In genomic region chr14:103141117-103141796, GRCh38 we compare ENCODE assay signal across 9 cellular contexts. TPM values are rescaled to one million over a fixed set of nuclear protein-coding genes. Genes with fewer than 3 reads are reported as not detected.
DNase-seq lines count a peak whose midpoint lies in the region; ATAC-seq and TF ChIP-seq lines count a peak whose summit lies in the region.
"Had no signal": no experiment of that assay in that cellular context is flagged by ENCODE, and none has a peak within 500 bp of the region (broad histone marks: within the 10 kb centered on the region; RNA-seq: fewer than 3 reads in every experiment).

No MANE protein-coding gene starts in this region.

- H3K36me3 Mint-ChIP-seq in glutamatergic neuron (ENCODE audit: unreplicated experiment), result peaks cover 5% of the 10 kb centered on the region
- H3K36me3 Mint-ChIP-seq in stimulated activated effector memory CD8-positive, alpha-beta T cell treated with anti-CD3 and anti-CD28 coated beads, Interleukin-12 subunit alpha, Interleukin-12 subunit beta, amount 100 ng/mL, for 72 hours, result no peaks in the 10 kb centered on the region

- H3K27ac Mint-ChIP-seq in glutamatergic neuron (ENCODE audit: unreplicated experiment), result peak overlapping the region; percentile 17
- H3K27ac Mint-ChIP-seq in stimulated activated effector memory CD8-positive, alpha-beta T cell treated with anti-CD3 and anti-CD28 coated beads, Interleukin-12 subunit alpha, Interleukin-12 subunit beta, amount 100 ng/mL, for 72 hours, result no peak overlapping the region

- peak overlapping the region; percentile 13 for H3K4me3 Mint-ChIP-seq in glutamatergic neuron (ENCODE audit: unreplicated experiment)
- no peak overlapping the region for H3K4me3 Mint-ChIP-seq in stimulated activated effector memory CD8-positive, alpha-beta T cell treated with anti-CD3 and anti-CD28 coated beads, Interleukin-12 subunit alpha, Interleukin-12 subunit beta, amount 100 ng/mL, for 72 hours

- ATAC-seq in GM19043 (IDR thresholded peaks at IDR 0.05; ENCODE audit: low read depth, unreplicated experiment) (peak; percentile 31), SK-N-SH treated with all-trans-retinoic acid at 6 μM for 48 hours (peak; percentile 32; the same call in 1 of the 3 replicates), GM18873 (IDR thresholded peaks at IDR 0.05; ENCODE audit: low FRiP score, unreplicated experiment) (no peak)
- ATAC-seq in stimulated activated effector memory CD8-positive, alpha-beta T cell treated with anti-CD3 and anti-CD28 coated beads, Interleukin-12 subunit alpha, Interleukin-12 subunit beta, amount 100 ng/mL, for 72 hours, result peak; percentile 24

- intact Hi-C loops in posterior vena cava (cut with DNase I), result no loop called here

- DNase-seq in COR-L47 (lab: John Stamatoyannopoulos, UW), result peak; percentile 83
- peak; percentile 44 for DNase-seq in M059J (ENCODE audit: low read depth)
- peak; percentile 36 for DNase-seq in glutamatergic neuron
- peak in 1 of 2 donors; percentile 58 for DNase-seq in stimulated activated effector memory CD8-positive, alpha-beta T cell treated with anti-CD3 and anti-CD28 coated beads, Interleukin-12 subunit alpha, Interleukin-12 subunit beta, amount 100 ng/mL, for 72 hours (ENCODE audit: low spot score in 2 of 2)
- no peak for DNase-seq in posterior vena cava (ENCODE audit: low spot score)

- peaks cover 29% of the 10 kb centered on the region for H3K4me1 Mint-ChIP-seq in glutamatergic neuron (ENCODE audit: low read depth, unreplicated experiment)
- peaks cover 13% of the 10 kb centered on the region for H3K4me1 Mint-ChIP-seq in stimulated activated effector memory CD8-positive, alpha-beta T cell treated with anti-CD3 and anti-CD28 coated beads, Interleukin-12 subunit alpha, Interleukin-12 subunit beta, amount 100 ng/mL, for 72 hours

- TF ChIP-seq CTCF in glutamatergic neuron (IDR thresholded peaks at IDR 0.05; ENCODE audit: partially characterized antibody, unreplicated experiment), result peak; percentile 59

- H3K9me3 Mint-ChIP-seq in glutamatergic neuron (ENCODE audit: unreplicated experiment), result peaks cover 5% of the 10 kb centered on the region
- no peaks in the 10 kb centered on the region for H3K9me3 Mint-ChIP-seq in stimulated activated effector memory CD8-positive, alpha-beta T cell treated with anti-CD3 and anti-CD28 coated beads, Interleukin-12 subunit alpha, Interleukin-12 subunit beta, amount 100 ng/mL, for 72 hours

- H3K27me3 Mint-ChIP-seq in glutamatergic neuron (ENCODE audit: unreplicated experiment), result peaks cover 7% of the 10 kb centered on the region

TF ChIP-seq in SK-N-SH treated with all-trans-retinoic acid at 6 μM for 48 hours, 23 proteins besides CTCF, POLR2A, EP300 and RAD21:
- TF ChIP-seq ZNF8 (CRISPR knock-in tag; IDR thresholded peaks at IDR 0.05) (no peak), RARB (CRISPR knock-in tag; IDR thresholded peaks at IDR 0.05) (no peak)

RNA-seq across cellular contexts. Expression of gene TNFAIP2, which starts 18.0 kb away (rescaled TPM):
- 89.3 and 135 TPM in 2 replicates for total RNA-seq in M059J (2014; rRNA removed; shearing (Covaris generic))
- total RNA-seq in glutamatergic neuron (ENCODE audit: unreplicated experiment), result 4.3 TPM
- total RNA-seq in posterior vena cava, result 100 to 1,000 TPM in 1 of 2 donors, 10 to 100 TPM in 1; 71.4 to 112 TPM

RNA-seq across cellular contexts. Expression of gene EXOC3L4, which starts 46.7 kb away (rescaled TPM):
- not detected in 2 replicates for total RNA-seq in M059J (2014; rRNA removed; shearing (Covaris generic))
- total RNA-seq in glutamatergic neuron (ENCODE audit: unreplicated experiment) (0.81 TPM), posterior vena cava (1 to 10 TPM; 1.0 to 2.5 TPM)
- total RNA-seq: mononuclear cell had no signal

RNA-seq across cellular contexts. Expression of gene LBHD2, which starts 57.2 kb away (rescaled TPM):
- not detected in 2 replicates for total RNA-seq in M059J (2014; rRNA removed; shearing (Covaris generic))
- not detected for total RNA-seq in glutamatergic neuron (ENCODE audit: unreplicated experiment)
- not detected for total RNA-seq in posterior vena cava
- total RNA-seq: mononuclear cell had no signal

Comparison
In these comparisons a context has a peak if more than half of its experiments do, and no peak if none do; other contexts are left out.
1. RNA of gene TNFAIP2, which starts 18.0 kb away (total RNA-seq): 89.3 to 135 TPM in M059J and 71.4 to 112 TPM in posterior vena cava; 4.3 TPM in glutamatergic neuron (single experiment); every median in the first group is over 10 times any median in the second.